9 cellular contexts compared by ENCODE assay signal in the genomic region with DNA sequence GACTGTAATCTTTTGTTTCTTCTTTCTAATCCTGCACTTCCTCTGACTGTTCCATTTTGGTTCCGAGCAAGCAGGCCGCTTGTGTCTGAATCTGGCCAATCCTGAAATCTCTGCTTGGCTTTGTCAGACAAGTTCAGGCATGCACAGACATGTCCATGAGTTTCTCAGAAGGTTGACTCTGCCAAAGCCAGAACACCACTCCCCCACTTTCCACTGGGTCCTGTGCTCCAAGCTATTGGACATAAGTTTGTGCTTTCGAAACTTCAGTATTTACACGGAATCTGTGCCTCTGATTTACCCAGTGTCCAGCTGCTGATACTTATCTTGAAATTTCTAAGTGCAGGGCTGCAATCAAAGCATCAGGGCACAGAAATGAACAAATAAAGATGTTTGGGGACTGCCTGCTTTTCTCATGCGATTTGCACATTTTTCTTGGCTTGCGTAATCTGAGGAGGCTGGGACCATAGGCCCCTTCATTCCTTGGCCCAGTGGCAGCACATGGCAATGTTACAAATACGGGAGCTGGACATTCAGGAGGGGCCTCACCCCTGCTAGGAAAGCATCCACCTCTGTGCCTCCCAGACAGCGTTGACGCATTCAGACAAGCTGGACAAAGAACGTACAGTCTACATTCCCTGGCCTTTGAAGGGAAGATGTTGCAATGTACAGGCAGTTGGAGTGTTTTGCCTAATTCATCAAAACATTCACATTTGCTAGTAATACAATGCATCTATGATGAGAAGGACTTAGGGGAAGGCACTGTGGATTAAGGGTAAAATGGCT.
DNase-seq lines count a peak whose midpoint lies in the region; ATAC-seq and TF ChIP-seq lines count a peak whose summit lies in the region.
"Had no signal": no experiment of that assay in that cellular context is flagged by ENCODE, and none has a peak within 500 bp of the region (broad histone marks: within the 10 kb centered on the region; RNA-seq: fewer than 3 reads in every experiment).

No MANE protein-coding gene starts in this region.

- H4K91ac ChIP-seq in neuronal stem cell (ENCODE audit: low read depth, low read length, poor library complexity), result peak overlapping the region; percentile 61

- ATAC-seq in GM18520 (IDR thresholded peaks at IDR 0.05; ENCODE audit: unreplicated experiment), result no peak
- ATAC-seq in activated CD4-positive, alpha-beta T cell treated with anti-CD3 and anti-CD28 coated beads for 36 hours, result no peak

- intact Hi-C loops in activated CD4-positive, alpha-beta T cell treated with anti-CD3 and anti-CD28 coated beads for 36 hours (cut with DNase I, micrococcal nuclease), result no loop called here

- H3K27me3 ChIP-seq in BJ (ENCODE audit: control insufficient read depth, insufficient read depth, low read length), result no peaks in the 10 kb centered on the region
- no peaks in the 10 kb centered on the region for H3K27me3 ChIP-seq in neuronal stem cell (ENCODE audit: control insufficient read depth in 3 of 3, insufficient read depth in 3 of 3, low read depth in 1 of 3, low read length in 3 of 3)

- CTCF ChIA-PET in BJ (lab: Yijun Ruan, JAX), result interaction anchor here (0.6 to 1.7 kb wide), 12 partner anchors 48 to 717 kb away, joined by 3 to 6 read pairs (median 4); no protein-coding TSS in a partner anchor
- CTCF ChIA-PET in activated CD4-positive, alpha-beta T cell treated with anti-CD3 and anti-CD28 coated beads for 36 hours (lab: Charles Lee), result no interaction called here

- H3K4me1 Mint-ChIP-seq in activated CD4-positive, alpha-beta T cell treated with anti-CD3 and anti-CD28 coated beads for 36 hours, result no peaks in the 10 kb centered on the region
- H3K4me1 Mint-ChIP-seq: naive B cell had no signal

- DNase-seq in BJ (ENCODE audit: low read depth) (peak; percentile 99), NCI-H510A treated with DMSO at 0.1 percent for 48 hours (lab: John Stamatoyannopoulos, UW) (peak; percentile 8), fibroblast of peridontal ligament (ENCODE audit: extremely low read depth) (peak; percentile 98), neuronal stem cell (ENCODE audit: low spot score) (no peak), NCI-H524 treated with DMSO at 0.1 percent for 48 hours (lab: John Stamatoyannopoulos, UW) (no peak), NCI-H446 (lab: John Stamatoyannopoulos, UW) (no peak)
- no peak for DNase-seq in activated CD4-positive, alpha-beta T cell treated with anti-CD3 and anti-CD28 coated beads for 36 hours
- DNase-seq: naive B cell had no signal

- no peak overlapping the region for H4K8ac ChIP-seq in neuronal stem cell (ENCODE audit: low read depth, low read length)

- H2BK120ac ChIP-seq in neuronal stem cell (ENCODE audit: low read depth, low read length), result no peak overlapping the region

- no peak overlapping the region for H2BK15ac ChIP-seq in neuronal stem cell (ENCODE audit: low read length)

- no peak overlapping the region for H3K27ac Mint-ChIP-seq in activated CD4-positive, alpha-beta T cell treated with anti-CD3 and anti-CD28 coated beads for 36 hours
- H3K27ac Mint-ChIP-seq: naive B cell had no signal

- H3K27me3 Mint-ChIP-seq in activated CD4-positive, alpha-beta T cell treated with anti-CD3 and anti-CD28 coated beads for 36 hours, result peaks cover 7% of the 10 kb centered on the region

- no CpG with 5 or more reads among the region's 10 CpGs for WGBS in neuronal stem cell (ENCODE audit: extremely low coverage in 2 of 2, insufficient read length in 2 of 2, insufficient replicate concordance in 1 of 2), 2 donors

- peak overlapping the region; percentile 78 for H3K18ac ChIP-seq in neuronal stem cell (ENCODE audit: low read length)

- H3K36me3 Mint-ChIP-seq in activated CD4-positive, alpha-beta T cell treated with anti-CD3 and anti-CD28 coated beads for 36 hours (ENCODE audit: low read depth), result no peaks in the 10 kb centered on the region
- H3K36me3 Mint-ChIP-seq: naive B cell had no signal

- H3K27ac ChIP-seq in neuronal stem cell (replicated peaks; ENCODE audit: low read length), result peak overlapping the region; percentile 54

- H2BK12ac ChIP-seq in neuronal stem cell (ENCODE audit: low read length), result no peak overlapping the region

- H3K36me3 ChIP-seq in BJ (ENCODE audit: control insufficient read depth, insufficient read depth, low read length), result no peaks in the 10 kb centered on the region
- no peaks in the 10 kb centered on the region for H3K36me3 ChIP-seq in neuronal stem cell (replicated peaks in 1 of 2; ENCODE audit: control insufficient read depth in 2 of 2, insufficient read depth in 2 of 2, low read length in 2 of 2)

- H3K4me1 ChIP-seq in neuronal stem cell (ENCODE audit: control insufficient read depth in 2 of 2, insufficient read depth in 1 of 2, low read depth in 1 of 2, low read length in 2 of 2), result peaks cover 10 to 19% of the 10 kb centered on the region in 2 donors

- no peak overlapping the region for H2AK5ac ChIP-seq in neuronal stem cell (ENCODE audit: low read depth, low read length)

- POLR2A ChIA-PET in BJ (lab: Charles Lee), result interaction anchor here (0.9 to 1.7 kb wide), 3 partner anchors 208 to 348 kb away, joined by 3 to 7 read pairs (median 3); a partner anchor contains a TSS
- POLR2A ChIA-PET in activated CD4-positive, alpha-beta T cell treated with anti-CD3 and anti-CD28 coated beads for 36 hours (lab: Charles Lee), result no interaction called here

- H3K9me3 Mint-ChIP-seq in activated CD4-positive, alpha-beta T cell treated with anti-CD3 and anti-CD28 coated beads for 36 hours (ENCODE audit: low read depth), result peaks cover 5% of the 10 kb centered on the region

- H3K4me3 Mint-ChIP-seq in activated CD4-positive, alpha-beta T cell treated with anti-CD3 and anti-CD28 coated beads for 36 hours, result no peak overlapping the region
- H3K4me3 Mint-ChIP-seq: naive B cell had no signal

- no peaks in the 10 kb centered on the region for H3K9me3 ChIP-seq in neuronal stem cell (replicated peaks in 1 of 2; ENCODE audit: control insufficient read depth in 2 of 2, insufficient read depth in 1 of 2, low read depth in 1 of 2, low read length in 2 of 2)

- H3K4me3 ChIP-seq in BJ (ENCODE audit: low read depth, low read length) (no peak overlapping the region), neuronal stem cell (ENCODE audit: low read length in 2 of 2) (no peak overlapping the region)

- no peak overlapping the region for H3K4me2 ChIP-seq in neuronal stem cell (ENCODE audit: insufficient read depth, low read length, poor library complexity, severe bottlenecking)

- H3K4ac ChIP-seq in neuronal stem cell (ENCODE audit: low read length), result no peak overlapping the region

- H2AFZ ChIP-seq in neuronal stem cell (ENCODE audit: low read length), result peak overlapping the region; percentile 64

- no peak overlapping the region for H2BK5ac ChIP-seq in neuronal stem cell (ENCODE audit: low read length)

- no peak overlapping the region for H3K23ac ChIP-seq in neuronal stem cell (ENCODE audit: low read depth, low read length, poor library complexity)

- no peak overlapping the region for H3K9ac ChIP-seq in neuronal stem cell (ENCODE audit: low read depth, low read length, poor library complexity)

- no peak overlapping the region for H3K14ac ChIP-seq in neuronal stem cell (ENCODE audit: low read length)

- TF ChIP-seq CTCF in BJ (IDR thresholded peaks at IDR 0.05; ENCODE audit: insufficient read depth, low read depth, low read length), result no peak

- no peaks in the 10 kb centered on the region for H3K79me1 ChIP-seq in neuronal stem cell (ENCODE audit: low read depth, low read length)

Comparison
In these comparisons a context has a peak if more than half of its experiments do, and no peak if none do; other contexts are left out.
1. DNase-seq: peak in BJ (single experiment), NCI-H510A treated with DMSO at 0.1 percent for 48 hours (single experiment) and fibroblast of peridontal ligament (single experiment); none in neuronal stem cell (single experiment), NCI-H524 treated with DMSO at 0.1 percent for 48 hours (single experiment), NCI-H446 (0 of 2) and activated CD4-positive, alpha-beta T cell treated with anti-CD3 and anti-CD28 coated beads for 36 hours (single experiment).